Comparison of ENCODE assay signal across 9 cellular contexts in the genomic region with DNA sequence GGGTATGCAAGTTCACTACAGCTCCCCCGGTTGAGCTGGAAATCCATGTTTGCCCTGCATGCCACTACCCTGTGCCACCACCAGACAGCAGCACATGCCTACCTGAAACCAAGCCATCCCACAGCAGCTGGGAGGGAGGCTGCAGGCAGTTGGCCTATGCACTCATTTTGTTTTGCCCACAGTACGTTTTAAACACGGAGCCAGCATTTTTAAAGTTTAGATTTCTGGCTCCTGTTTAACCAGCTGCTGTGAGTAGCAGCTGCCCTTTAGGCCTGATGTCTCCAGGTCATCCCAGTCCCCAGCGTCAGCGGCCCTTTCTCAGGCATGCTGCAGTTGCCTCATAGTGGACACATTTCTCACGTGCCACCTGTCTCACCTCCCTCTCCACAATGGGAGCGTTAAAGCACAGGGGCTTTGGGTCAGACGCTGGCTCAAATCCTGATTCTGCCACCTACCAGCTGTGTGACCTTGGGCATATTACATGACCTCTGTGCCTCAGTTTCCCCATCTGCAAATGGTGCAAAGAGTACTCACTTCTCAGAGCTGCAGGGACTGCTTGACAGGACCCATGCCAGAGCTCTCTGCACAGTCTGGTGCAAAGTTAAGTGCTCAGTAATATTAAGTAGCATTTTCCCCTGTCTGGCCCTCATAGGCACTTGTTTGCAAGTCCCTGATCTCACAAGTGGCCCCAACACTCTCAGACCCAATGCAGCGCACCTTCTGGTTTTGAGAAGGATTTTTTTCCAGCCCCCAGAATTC. TPM values are rescaled to one million over a fixed set of nuclear protein-coding genes. Genes with fewer than 3 reads are reported as not detected.
DNase-seq lines count a peak whose midpoint lies in the region; ATAC-seq, FAIRE-seq and TF ChIP-seq lines count a peak whose summit lies in the region.
"Had no signal": no experiment of that assay in that cellular context is flagged by ENCODE, and none has a peak within 500 bp of the region (broad histone marks: within the 10 kb centered on the region; RNA-seq: fewer than 3 reads in every experiment).

No MANE protein-coding gene starts in this region.

- SMC1A ChIA-PET in GM12878 (lab: Charles Lee; ENCODE audit: uncharacterized antibody, unreplicated experiment): interaction anchor here (0.7 to 4.7 kb wide), 11 partner anchors 9 to 143 kb away, joined by 3 to 70 read pairs (median 5); a partner anchor contains a TSS

- ATAC-seq in GM12878 (peak; percentile 88), HG03442 (IDR thresholded peaks at IDR 0.05; ENCODE audit: unreplicated experiment) (no peak)

- TF ChIP-seq EP300 in GM12878 (IDR thresholded peaks at IDR 0.05; ENCODE audit: borderline replicate concordance in 1 of 2, control insufficient read depth in 1 of 2, low read depth in 2 of 2, low read length in 2 of 2): no peak

- peaks cover 31% of the 10 kb centered on the region for H3K36me3 Mint-ChIP-seq in T-helper 2 cell treated with Interferon-gamma antibody and Interleukin-4, amounts not matched to agents 5 μg/mL and 100 μg/mL, for 36 hours (ENCODE audit: low read depth)

- H3K27ac Mint-ChIP-seq in T-helper 2 cell treated with Interferon-gamma antibody and Interleukin-4, amounts not matched to agents 5 μg/mL and 100 μg/mL, for 36 hours: no peak overlapping the region

- TF ChIP-seq RAD21 in GM12878 (IDR thresholded peaks at IDR 0.05; ENCODE audit: insufficient read depth, low read depth, low read length): peak; percentile 79

- no peak overlapping the region for H3K4me3 ChIP-seq in GM12878
- H3K4me3 ChIP-seq: BLaER1 had no signal

- peak; percentile 40; the same call in 1 of the 2 replicates for TF ChIP-seq POLR2A in GM12878 (IDR thresholded peaks at IDR 0.05; ENCODE audit: low read depth, low read length)

- H3K9me3 ChIP-seq in GM12878 (replicated peaks; ENCODE audit: control insufficient read depth, insufficient read depth, low read length): no peaks in the 10 kb centered on the region
- H3K9me3 ChIP-seq: BLaER1 had no signal

- intact Hi-C loops in GM12878 (cut with micrococcal nuclease; ENCODE audit: unreplicated experiment): loop anchor here (1.0 to 2.0 kb wide), 2 partner anchors 48 to 58 kb away; no protein-coding TSS in a partner anchor

- no TSS peak for BruUV-seq in GM12878 (replicated peaks; lab: Mats Ljungman, UMichigan)

- no peaks in the 10 kb centered on the region for H3K27me3 Mint-ChIP-seq in T-helper 2 cell treated with Interferon-gamma antibody and Interleukin-4, amounts not matched to agents 5 μg/mL and 100 μg/mL, for 36 hours (ENCODE audit: low read depth)

- peak; percentile 45 for DNase-seq in NCI-H748 (lab: John Stamatoyannopoulos, UW; ENCODE audit: unreplicated experiment)
- no peak for DNase-seq in NCI-H748 treated with DMSO at 0.1 percent for 48 hours (lab: John Stamatoyannopoulos, UW)
- DNase-seq in NCI-H146 treated with DMSO at 0.1 percent for 48 hours (lab: John Stamatoyannopoulos, UW; ENCODE audit: unreplicated experiment): peak; percentile 63
- DNase-seq in T-helper 2 cell treated with Interferon-gamma antibody and Interleukin-4, amounts not matched to agents 5 μg/mL and 100 μg/mL, for 36 hours (ENCODE audit: low spot score): peak; percentile 33
- no peak for DNase-seq in GM12878 (ENCODE audit: low read depth, low spot score)
- peak; percentile 76 for DNase-seq in iPS-NIHi7 (ENCODE audit: extremely low spot score)
- peak; percentile 46 for DNase-seq in stimulated activated CD4-positive, alpha-beta T cell treated with anti-CD3 and anti-CD28 coated beads, Interleukin-12 subunit alpha, Interleukin-12 subunit beta, amount 100 ng/mL, for 4 hours

- no peaks in the 10 kb centered on the region; the same call in 1 of the 2 replicates for H3K79me2 ChIP-seq in GM12878 (ENCODE audit: control insufficient read depth, insufficient read depth, low read length)

- FAIRE-seq in GM12878 (lab: Jason Lieb, UNC): peak; percentile 73

- 68% methylated on average over 9 of the region's 9 CpGs for WGBS in GM12878 (ENCODE audit: insufficient coverage, insufficient replicate concordance, low lambda C conversion rate, missing lambda C conversion rate)

- H3K4me3 Mint-ChIP-seq in T-helper 2 cell treated with Interferon-gamma antibody and Interleukin-4, amounts not matched to agents 5 μg/mL and 100 μg/mL, for 36 hours: no peak overlapping the region

- H2AFZ ChIP-seq in GM12878 (ENCODE audit: control insufficient read depth, low read depth, low read length): no peak overlapping the region

- RAD21 ChIA-PET in GM12878 (lab: Charles Lee; ENCODE audit: unreplicated experiment): interaction anchor here (0.7 to 3.2 kb wide), 9 partner anchors 9 to 347 kb away, joined by 3 to 58 read pairs (median 4); a partner anchor contains a TSS

- H3K4me1 Mint-ChIP-seq in T-helper 2 cell treated with Interferon-gamma antibody and Interleukin-4, amounts not matched to agents 5 μg/mL and 100 μg/mL, for 36 hours (ENCODE audit: low read depth): peaks cover 10% of the 10 kb centered on the region

- CTCF ChIA-PET in GM12878 (lab: Yijun Ruan, JAX): interaction anchor here (0.5 to 9.8 kb wide), 20 partner anchors 9 to 343 kb away, joined by 3 to 219 read pairs (median 4); a partner anchor contains a TSS

- H3K27me3 ChIP-seq in GM12878 (replicated peaks in 1 of 2; ENCODE audit: control insufficient read depth in 2 of 2, insufficient read depth in 2 of 2, low read length in 1 of 2): no peaks in the 10 kb centered on the region
- H3K27me3 ChIP-seq: BLaER1 had no signal

- no peaks in the 10 kb centered on the region for H3K9me3 Mint-ChIP-seq in T-helper 2 cell treated with Interferon-gamma antibody and Interleukin-4, amounts not matched to agents 5 μg/mL and 100 μg/mL, for 36 hours

- in situ Hi-C loops in GM12878 (cut with MboI): no loop called here

- no peak overlapping the region for H3K9ac ChIP-seq in GM12878 (ENCODE audit: control insufficient read depth, insufficient read depth, low read length)
- H3K9ac ChIP-seq: BLaER1 had no signal

- peaks cover 4% of the 10 kb centered on the region for H3K4me1 ChIP-seq in GM12878 (ENCODE audit: control insufficient read depth, insufficient read depth, low read length)

- no peaks in the 10 kb centered on the region for H4K20me1 ChIP-seq in GM12878 (ENCODE audit: control insufficient read depth, insufficient read depth)
- H4K20me1 ChIP-seq: BLaER1 had no signal

- TF ChIP-seq CTCF in GM12878 (IDR thresholded peaks at IDR 0.05 in 2 of 3, conservative IDR thresholded peaks at IDR 0.05 in 1 of 3; ENCODE audit: control insufficient read depth in 2 of 3, extremely low read depth in 1 of 3, insufficient read depth in 1 of 3, low read depth in 3 of 3, low read length in 3 of 3): peak; percentile 74 to 89 (median 87)

- POLR2A ChIA-PET in GM12878 (lab: Charles Lee): interaction anchor here (1.0 to 1.5 kb wide), 2 partner anchors 29 to 32 kb away, joined by 3 to 5 read pairs; no protein-coding TSS in a partner anchor

- H3K36me3 ChIP-seq in GM12878 (ENCODE audit: control insufficient read depth in 2 of 2, insufficient read depth in 2 of 2, low read length in 1 of 2): peaks cover 5 to 8% of the 10 kb centered on the region in 2 experiments

- no peak overlapping the region for H3K4me2 ChIP-seq in GM12878 (ENCODE audit: control insufficient read depth, insufficient read depth)
- H3K4me2 ChIP-seq: BLaER1 had no signal

- H3K27ac ChIP-seq in GM12878 (ENCODE audit: control insufficient read depth, insufficient read depth): no peak overlapping the region
- H3K27ac ChIP-seq: BLaER1 had no signal

TF ChIP-seq in GM12878, 131 proteins besides CTCF, POLR2A, EP300 and RAD21 (continues in another document):
- TF ChIP-seq, protein P1, sequence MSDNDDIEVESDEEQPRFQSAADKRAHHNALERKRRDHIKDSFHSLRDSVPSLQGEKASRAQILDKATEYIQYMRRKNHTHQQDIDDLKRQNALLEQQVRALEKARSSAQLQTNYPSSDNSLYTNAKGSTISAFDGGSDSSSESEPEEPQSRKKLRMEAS (IDR thresholded peaks at IDR 0.05; ENCODE audit: low read depth, low read length): no peak
- no peak for TF ChIP-seq HCFC1 (IDR thresholded peaks at IDR 0.05; ENCODE audit: low read length)
- TF ChIP-seq SMC3 (IDR thresholded peaks at IDR 0.05; ENCODE audit: borderline replicate concordance, low read length): peak; percentile 84
- TF ChIP-seq GABPA (IDR thresholded peaks at IDR 0.05; ENCODE audit: low read depth): no peak

RNA-seq across cellular contexts. Expression of a gene that starts 8.2 kb away (rescaled TPM):
- 310 and 312 TPM in 2 replicates for total RNA-seq in GM12878 (2013; cell fraction: nucleolus; rRNA removed)
- total RNA-seq in GM12878 (2014; rRNA removed) (51.8 and 57.8 TPM in 2 replicates), GM12878 (2014; rRNA removed; fragmentation: Illumina TruSeq; extraction: Trizol) (87.4 and 90.5 TPM in 2 replicates), GM12878 (2021) (102 and 104 TPM in 2 replicates)
- polyA plus RNA-seq in GM12878 (2011; ENCODE audit: low read depth): 80.2 TPM
- polyA plus RNA-seq in GM12878 (2011; rRNA removed) (110 and 131 TPM in 2 replicates), GM12878 (2014; fragmentation: Illumina TruSeq; extraction: Trizol) (219 and 257 TPM in 2 replicates), GM12878 (2014; fragmentation: Nextera tagmentation; extraction: Ambion mirVana) (100 to 1,000 TPM; 151 to 215 TPM), GM12878 (2014; rRNA removed) (109 and 131 TPM in 2 replicates), GM12878 (2016; fragmentation: Nextera tagmentation; extraction: Ambion mirVana) (100 to 1,000 TPM; 181 to 188 TPM)
- 88.2 and 104 TPM in 2 replicates for polyA plus RNA-seq in GM12878 (2011; cell fraction: cytosol; rRNA removed)
- polyA plus RNA-seq in GM12878 (2011; cell fraction: nucleus; rRNA removed): 79.4 and 82.7 TPM in 2 replicates
- 116 and 119 TPM in 2 replicates for polyA plus RNA-seq in GM12878 (2012)
- polyA minus RNA-seq in GM12878 (2011; rRNA and poly(A)+ RNA removed): 86.5 and 87.4 TPM in 2 replicates
- polyA minus RNA-seq in GM12878 (2011; cell fraction: cytosol; rRNA and poly(A)+ RNA removed): 32.2 and 38.4 TPM in 2 replicates
- polyA minus RNA-seq in GM12878 (2011; cell fraction: nucleus; rRNA and poly(A)+ RNA removed): 50.2 and 71.6 TPM in 2 replicates

RNA-seq across cellular contexts. Expression of a gene that starts 32.4 kb away (rescaled TPM):
- 8.1 and 8.4 TPM in 2 replicates for total RNA-seq in GM12878 (2013; cell fraction: nucleolus; rRNA removed)
- total RNA-seq in GM12878 (2014; rRNA removed): 24.2 and 24.5 TPM in 2 replicates
- total RNA-seq in GM12878 (2014; rRNA removed; fragmentation: Illumina TruSeq; extraction: Trizol): 12.1 and 12.2 TPM in 2 replicates
- total RNA-seq in GM12878 (2021): 15.1 and 15.4 TPM in 2 replicates
- 5.8 TPM for polyA plus RNA-seq in GM12878 (2011; ENCODE audit: low read depth)
- 5.2 and 15.9 TPM in 2 replicates for polyA plus RNA-seq in GM12878 (2011; rRNA removed)
- polyA plus RNA-seq in GM12878 (2011; cell fraction: cytosol; rRNA removed): 21.9 and 24.8 TPM in 2 replicates
- 11.9 and 13.4 TPM in 2 replicates for polyA plus RNA-seq in GM12878 (2011; cell fraction: nucleus; rRNA removed)
- 10.5 and 11.6 TPM in 2 replicates for polyA plus RNA-seq in GM12878 (2012)
- 9.9 and 17.8 TPM in 2 replicates for polyA plus RNA-seq in GM12878 (2014; fragmentation: Illumina TruSeq; extraction: Trizol)
- 1 to 10 TPM; 1.7 to 4.3 TPM for polyA plus RNA-seq in GM12878 (2014; fragmentation: Nextera tagmentation; extraction: Ambion mirVana)
- 25.6 and 26.1 TPM in 2 replicates for polyA plus RNA-seq in GM12878 (2014; rRNA removed)
- polyA plus RNA-seq in GM12878 (2016; fragmentation: Nextera tagmentation; extraction: Ambion mirVana): 10 to 100 TPM; 19.7 to 20.9 TPM
- polyA minus RNA-seq in GM12878 (2011; rRNA and poly(A)+ RNA removed): 28.9 and 31.5 TPM in 2 replicates
- polyA minus RNA-seq in GM12878 (2011; cell fraction: cytosol; rRNA and poly(A)+ RNA removed): 11.8 and 15.8 TPM in 2 replicates
- polyA minus RNA-seq in GM12878 (2011; cell fraction: nucleus; rRNA and poly(A)+ RNA removed): 2.1 and 4.2 TPM in 2 replicates

Comparison
In these comparisons a context has a peak if more than half of its experiments do, and no peak if none do; other contexts are left out.
1. DNase-seq: peak in NCI-H748 (single experiment), NCI-H146 treated with DMSO at 0.1 percent for 48 hours (single experiment), T-helper 2 cell treated with Interferon-gamma antibody and Interleukin-4, amounts not matched to agents 5 μg/mL and 100 μg/mL, for 36 hours (single experiment), iPS-NIHi7 (single experiment) and stimulated activated CD4-positive, alpha-beta T cell treated with anti-CD3 and anti-CD28 coated beads, Interleukin-12 subunit alpha, Interleukin-12 subunit beta, amount 100 ng/mL, for 4 hours (single experiment); none in NCI-H748 treated with DMSO at 0.1 percent for 48 hours (single experiment) and GM12878 (single experiment).